In the genomic region with DNA sequence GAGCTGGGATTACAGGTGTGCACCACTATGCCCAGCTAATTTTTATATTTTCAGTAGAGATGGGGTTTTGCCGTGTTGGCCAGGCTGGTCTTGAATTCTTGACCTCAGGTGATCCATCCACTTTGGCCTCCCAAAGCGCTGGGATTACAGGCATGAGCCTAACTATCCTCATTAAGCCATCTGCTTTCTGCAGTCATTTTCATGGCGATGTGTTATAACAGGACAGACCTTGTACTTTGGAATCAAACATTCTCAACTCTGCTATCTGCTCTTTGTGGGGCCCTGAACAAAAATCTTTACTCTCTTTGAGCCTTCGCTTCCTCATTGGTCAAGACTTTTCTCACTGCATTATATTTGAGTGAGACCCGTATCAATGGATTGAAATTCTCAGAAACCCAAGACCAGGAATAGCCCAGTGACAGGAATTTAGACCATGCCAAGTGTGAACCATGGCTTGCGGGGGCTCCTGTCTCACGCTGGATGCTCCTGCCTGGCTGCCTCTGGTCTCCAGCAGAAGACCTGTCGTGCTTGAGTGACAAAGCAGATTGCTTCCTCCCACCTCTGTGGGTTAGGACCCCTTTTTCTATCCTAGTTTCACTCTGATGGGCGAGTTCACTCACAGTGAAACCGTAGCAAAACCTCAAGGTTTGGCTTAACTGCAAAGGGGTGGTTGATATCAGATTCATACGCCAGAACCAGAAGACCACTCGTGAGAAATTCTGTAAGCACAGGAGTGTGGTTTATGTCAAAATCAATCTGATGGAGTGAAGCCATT, we compare ENCODE assay signal across 1 cellular context.
TF ChIP-seq lines count a peak whose summit lies in the region.

No MANE protein-coding gene starts in this region.

TF ChIP-seq in HepG2, 621 proteins besides CTCF, POLR2A, EP300 and RAD21 (continued from another document and continues in another):
- TF ChIP-seq, protein P1, sequence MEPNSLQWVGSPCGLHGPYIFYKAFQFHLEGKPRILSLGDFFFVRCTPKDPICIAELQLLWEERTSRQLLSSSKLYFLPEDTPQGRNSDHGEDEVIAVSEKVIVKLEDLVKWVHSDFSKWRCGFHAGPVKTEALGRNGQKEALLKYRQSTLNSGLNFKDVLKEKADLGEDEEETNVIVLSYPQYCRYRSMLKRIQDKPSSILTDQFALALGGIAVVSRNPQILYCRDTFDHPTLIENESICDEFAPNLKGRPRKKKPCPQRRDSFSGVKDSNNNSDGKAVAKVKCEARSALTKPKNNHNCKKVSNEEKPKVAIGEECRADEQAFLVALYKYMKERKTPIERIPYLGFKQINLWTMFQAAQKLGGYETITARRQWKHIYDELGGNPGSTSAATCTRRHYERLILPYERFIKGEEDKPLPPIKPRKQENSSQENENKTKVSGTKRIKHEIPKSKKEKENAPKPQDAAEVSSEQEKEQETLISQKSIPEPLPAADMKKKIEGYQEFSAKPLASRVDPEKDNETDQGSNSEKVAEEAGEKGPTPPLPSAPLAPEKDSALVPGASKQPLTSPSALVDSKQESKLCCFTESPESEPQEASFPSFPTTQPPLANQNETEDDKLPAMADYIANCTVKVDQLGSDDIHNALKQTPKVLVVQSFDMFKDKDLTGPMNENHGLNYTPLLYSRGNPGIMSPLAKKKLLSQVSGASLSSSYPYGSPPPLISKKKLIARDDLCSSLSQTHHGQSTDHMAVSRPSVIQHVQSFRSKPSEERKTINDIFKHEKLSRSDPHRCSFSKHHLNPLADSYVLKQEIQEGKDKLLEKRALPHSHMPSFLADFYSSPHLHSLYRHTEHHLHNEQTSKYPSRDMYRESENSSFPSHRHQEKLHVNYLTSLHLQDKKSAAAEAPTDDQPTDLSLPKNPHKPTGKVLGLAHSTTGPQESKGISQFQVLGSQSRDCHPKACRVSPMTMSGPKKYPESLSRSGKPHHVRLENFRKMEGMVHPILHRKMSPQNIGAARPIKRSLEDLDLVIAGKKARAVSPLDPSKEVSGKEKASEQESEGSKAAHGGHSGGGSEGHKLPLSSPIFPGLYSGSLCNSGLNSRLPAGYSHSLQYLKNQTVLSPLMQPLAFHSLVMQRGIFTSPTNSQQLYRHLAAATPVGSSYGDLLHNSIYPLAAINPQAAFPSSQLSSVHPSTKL (CRISPR knock-in tag; IDR thresholded peaks at IDR 0.05) = peak; percentile 88
- TF ChIP-seq HOXA3 (CRISPR knock-in tag; IDR thresholded peaks at IDR 0.05) (no peak), GPN1 (CRISPR knock-in tag; IDR thresholded peaks at IDR 0.05; ENCODE audit: borderline replicate concordance) (no peak), HCFC1 (IDR thresholded peaks at IDR 0.05; ENCODE audit: low read depth, low read length) (no peak), NR2F6 (IDR thresholded peaks at IDR 0.05) (no peak), NR2F6 (CRISPR knock-in tag; IDR thresholded peaks at IDR 0.05) (peak; percentile 20; the same call in 1 of the 2 replicates), ZNF430 (CRISPR knock-in tag; IDR thresholded peaks at IDR 0.05) (no peak), ZNF446 (CRISPR knock-in tag; IDR thresholded peaks at IDR 0.05) (no peak), MAFK (conservative IDR thresholded peaks at IDR 0.05 in 1 of 2, IDR thresholded peaks at IDR 0.05 in 1 of 2; ENCODE audit: low read length in 2 of 2) (no peak), NFRKB (IDR thresholded peaks at IDR 0.05) (no peak), SATB2 (CRISPR knock-in tag; IDR thresholded peaks at IDR 0.05) (no peak), ZFP41 (CRISPR knock-in tag; IDR thresholded peaks at IDR 0.05; ENCODE audit: borderline replicate concordance) (no peak), RBAK (CRISPR knock-in tag; IDR thresholded peaks at IDR 0.05) (no peak), ZFP62 (CRISPR knock-in tag; IDR thresholded peaks at IDR 0.05) (no peak), KLF11 (CRISPR knock-in tag; IDR thresholded peaks at IDR 0.05) (no peak), SP140L (CRISPR knock-in tag; IDR thresholded peaks at IDR 0.05; ENCODE audit: borderline replicate concordance) (peak; percentile 49; the same call in 1 of the 2 replicates), U2AF1 (optimal IDR thresholded peaks at IDR 0.05; ENCODE audit: low read depth, low read length) (no peak), TARDBP (CRISPR knock-in tag; IDR thresholded peaks at IDR 0.05) (no peak), AGO2 (optimal IDR thresholded peaks at IDR 0.05; ENCODE audit: low read depth, low read length) (no peak), MEIS1 (CRISPR knock-in tag; IDR thresholded peaks at IDR 0.05; ENCODE audit: borderline replicate concordance) (no peak), ZNF572 (CRISPR knock-in tag; IDR thresholded peaks at IDR 0.05) (no peak), SAFB2 (CRISPR knock-in tag; IDR thresholded peaks at IDR 0.05; ENCODE audit: borderline replicate concordance, low read depth) (no peak)
- TF ChIP-seq, protein P2, sequence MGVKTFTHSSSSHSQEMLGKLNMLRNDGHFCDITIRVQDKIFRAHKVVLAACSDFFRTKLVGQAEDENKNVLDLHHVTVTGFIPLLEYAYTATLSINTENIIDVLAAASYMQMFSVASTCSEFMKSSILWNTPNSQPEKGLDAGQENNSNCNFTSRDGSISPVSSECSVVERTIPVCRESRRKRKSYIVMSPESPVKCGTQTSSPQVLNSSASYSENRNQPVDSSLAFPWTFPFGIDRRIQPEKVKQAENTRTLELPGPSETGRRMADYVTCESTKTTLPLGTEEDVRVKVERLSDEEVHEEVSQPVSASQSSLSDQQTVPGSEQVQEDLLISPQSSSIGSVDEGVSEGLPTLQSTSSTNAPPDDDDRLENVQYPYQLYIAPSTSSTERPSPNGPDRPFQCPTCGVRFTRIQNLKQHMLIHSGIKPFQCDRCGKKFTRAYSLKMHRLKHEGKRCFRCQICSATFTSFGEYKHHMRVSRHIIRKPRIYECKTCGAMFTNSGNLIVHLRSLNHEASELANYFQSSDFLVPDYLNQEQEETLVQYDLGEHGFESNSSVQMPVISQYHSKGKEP (CRISPR knock-in tag; IDR thresholded peaks at IDR 0.05) = no peak
- TF ChIP-seq, protein P3, sequence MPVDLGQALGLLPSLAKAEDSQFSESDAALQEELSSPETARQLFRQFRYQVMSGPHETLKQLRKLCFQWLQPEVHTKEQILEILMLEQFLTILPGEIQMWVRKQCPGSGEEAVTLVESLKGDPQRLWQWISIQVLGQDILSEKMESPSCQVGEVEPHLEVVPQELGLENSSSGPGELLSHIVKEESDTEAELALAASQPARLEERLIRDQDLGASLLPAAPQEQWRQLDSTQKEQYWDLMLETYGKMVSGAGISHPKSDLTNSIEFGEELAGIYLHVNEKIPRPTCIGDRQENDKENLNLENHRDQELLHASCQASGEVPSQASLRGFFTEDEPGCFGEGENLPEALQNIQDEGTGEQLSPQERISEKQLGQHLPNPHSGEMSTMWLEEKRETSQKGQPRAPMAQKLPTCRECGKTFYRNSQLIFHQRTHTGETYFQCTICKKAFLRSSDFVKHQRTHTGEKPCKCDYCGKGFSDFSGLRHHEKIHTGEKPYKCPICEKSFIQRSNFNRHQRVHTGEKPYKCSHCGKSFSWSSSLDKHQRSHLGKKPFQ (CRISPR knock-in tag; IDR thresholded peaks at IDR 0.05; ENCODE audit: insufficient replicate concordance) = no peak
- TF ChIP-seq, protein P4, sequence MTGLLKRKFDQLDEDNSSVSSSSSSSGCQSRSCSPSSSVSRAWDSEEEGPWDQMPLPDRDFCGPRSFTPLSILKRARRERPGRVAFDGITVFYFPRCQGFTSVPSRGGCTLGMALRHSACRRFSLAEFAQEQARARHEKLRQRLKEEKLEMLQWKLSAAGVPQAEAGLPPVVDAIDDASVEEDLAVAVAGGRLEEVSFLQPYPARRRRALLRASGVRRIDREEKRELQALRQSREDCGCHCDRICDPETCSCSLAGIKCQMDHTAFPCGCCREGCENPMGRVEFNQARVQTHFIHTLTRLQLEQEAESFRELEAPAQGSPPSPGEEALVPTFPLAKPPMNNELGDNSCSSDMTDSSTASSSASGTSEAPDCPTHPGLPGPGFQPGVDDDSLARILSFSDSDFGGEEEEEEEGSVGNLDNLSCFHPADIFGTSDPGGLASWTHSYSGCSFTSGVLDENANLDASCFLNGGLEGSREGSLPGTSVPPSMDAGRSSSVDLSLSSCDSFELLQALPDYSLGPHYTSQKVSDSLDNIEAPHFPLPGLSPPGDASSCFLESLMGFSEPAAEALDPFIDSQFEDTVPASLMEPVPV (CRISPR knock-in tag; IDR thresholded peaks at IDR 0.05) = no peak
- TF ChIP-seq, protein P5, sequence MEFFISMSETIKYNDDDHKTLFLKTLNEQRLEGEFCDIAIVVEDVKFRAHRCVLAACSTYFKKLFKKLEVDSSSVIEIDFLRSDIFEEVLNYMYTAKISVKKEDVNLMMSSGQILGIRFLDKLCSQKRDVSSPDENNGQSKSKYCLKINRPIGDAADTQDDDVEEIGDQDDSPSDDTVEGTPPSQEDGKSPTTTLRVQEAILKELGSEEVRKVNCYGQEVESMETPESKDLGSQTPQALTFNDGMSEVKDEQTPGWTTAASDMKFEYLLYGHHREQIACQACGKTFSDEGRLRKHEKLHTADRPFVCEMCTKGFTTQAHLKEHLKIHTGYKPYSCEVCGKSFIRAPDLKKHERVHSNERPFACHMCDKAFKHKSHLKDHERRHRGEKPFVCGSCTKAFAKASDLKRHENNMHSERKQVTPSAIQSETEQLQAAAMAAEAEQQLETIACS (CRISPR knock-in tag; IDR thresholded peaks at IDR 0.05) = no peak
- TF ChIP-seq, protein P6, sequence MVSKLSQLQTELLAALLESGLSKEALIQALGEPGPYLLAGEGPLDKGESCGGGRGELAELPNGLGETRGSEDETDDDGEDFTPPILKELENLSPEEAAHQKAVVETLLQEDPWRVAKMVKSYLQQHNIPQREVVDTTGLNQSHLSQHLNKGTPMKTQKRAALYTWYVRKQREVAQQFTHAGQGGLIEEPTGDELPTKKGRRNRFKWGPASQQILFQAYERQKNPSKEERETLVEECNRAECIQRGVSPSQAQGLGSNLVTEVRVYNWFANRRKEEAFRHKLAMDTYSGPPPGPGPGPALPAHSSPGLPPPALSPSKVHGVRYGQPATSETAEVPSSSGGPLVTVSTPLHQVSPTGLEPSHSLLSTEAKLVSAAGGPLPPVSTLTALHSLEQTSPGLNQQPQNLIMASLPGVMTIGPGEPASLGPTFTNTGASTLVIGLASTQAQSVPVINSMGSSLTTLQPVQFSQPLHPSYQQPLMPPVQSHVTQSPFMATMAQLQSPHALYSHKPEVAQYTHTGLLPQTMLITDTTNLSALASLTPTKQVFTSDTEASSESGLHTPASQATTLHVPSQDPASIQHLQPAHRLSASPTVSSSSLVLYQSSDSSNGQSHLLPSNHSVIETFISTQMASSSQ (IDR thresholded peaks at IDR 0.05; ENCODE audit: low read depth) = no peak
- TF ChIP-seq, protein P6 (CRISPR knock-in tag; IDR thresholded peaks at IDR 0.05; ENCODE audit: borderline replicate concordance) = no peak
- TF ChIP-seq, protein P7, sequence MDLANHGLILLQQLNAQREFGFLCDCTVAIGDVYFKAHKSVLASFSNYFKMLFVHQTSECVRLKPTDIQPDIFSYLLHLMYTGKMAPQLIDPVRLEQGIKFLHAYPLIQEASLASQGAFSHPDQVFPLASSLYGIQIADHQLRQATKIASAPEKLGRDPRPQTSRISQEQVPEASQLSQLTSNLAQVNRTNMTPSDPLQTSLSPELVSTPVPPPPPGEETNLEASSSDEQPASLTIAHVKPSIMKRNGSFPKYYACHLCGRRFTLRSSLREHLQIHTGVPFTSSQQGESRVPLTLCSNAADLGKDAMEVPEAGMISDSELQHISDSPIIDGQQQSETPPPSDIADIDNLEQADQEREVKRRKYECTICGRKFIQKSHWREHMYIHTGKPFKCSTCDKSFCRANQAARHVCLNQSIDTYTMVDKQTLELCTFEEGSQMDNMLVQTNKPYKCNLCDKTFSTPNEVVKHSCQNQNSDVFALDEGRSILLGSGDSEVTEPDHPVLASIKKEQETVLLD (CRISPR knock-in tag; IDR thresholded peaks at IDR 0.05; ENCODE audit: low read depth) = no peak
- TF ChIP-seq, protein P8, sequence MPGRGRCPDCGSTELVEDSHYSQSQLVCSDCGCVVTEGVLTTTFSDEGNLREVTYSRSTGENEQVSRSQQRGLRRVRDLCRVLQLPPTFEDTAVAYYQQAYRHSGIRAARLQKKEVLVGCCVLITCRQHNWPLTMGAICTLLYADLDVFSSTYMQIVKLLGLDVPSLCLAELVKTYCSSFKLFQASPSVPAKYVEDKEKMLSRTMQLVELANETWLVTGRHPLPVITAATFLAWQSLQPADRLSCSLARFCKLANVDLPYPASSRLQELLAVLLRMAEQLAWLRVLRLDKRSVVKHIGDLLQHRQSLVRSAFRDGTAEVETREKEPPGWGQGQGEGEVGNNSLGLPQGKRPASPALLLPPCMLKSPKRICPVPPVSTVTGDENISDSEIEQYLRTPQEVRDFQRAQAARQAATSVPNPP (CRISPR knock-in tag; IDR thresholded peaks at IDR 0.05) = no peak
- TF ChIP-seq, protein P9, sequence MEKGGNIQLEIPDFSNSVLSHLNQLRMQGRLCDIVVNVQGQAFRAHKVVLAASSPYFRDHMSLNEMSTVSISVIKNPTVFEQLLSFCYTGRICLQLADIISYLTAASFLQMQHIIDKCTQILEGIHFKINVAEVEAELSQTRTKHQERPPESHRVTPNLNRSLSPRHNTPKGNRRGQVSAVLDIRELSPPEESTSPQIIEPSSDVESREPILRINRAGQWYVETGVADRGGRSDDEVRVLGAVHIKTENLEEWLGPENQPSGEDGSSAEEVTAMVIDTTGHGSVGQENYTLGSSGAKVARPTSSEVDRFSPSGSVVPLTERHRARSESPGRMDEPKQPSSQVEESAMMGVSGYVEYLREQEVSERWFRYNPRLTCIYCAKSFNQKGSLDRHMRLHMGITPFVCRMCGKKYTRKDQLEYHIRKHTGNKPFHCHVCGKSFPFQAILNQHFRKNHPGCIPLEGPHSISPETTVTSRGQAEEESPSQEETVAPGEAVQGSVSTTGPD (CRISPR knock-in tag; IDR thresholded peaks at IDR 0.05) = no peak
- TF ChIP-seq, protein P10, sequence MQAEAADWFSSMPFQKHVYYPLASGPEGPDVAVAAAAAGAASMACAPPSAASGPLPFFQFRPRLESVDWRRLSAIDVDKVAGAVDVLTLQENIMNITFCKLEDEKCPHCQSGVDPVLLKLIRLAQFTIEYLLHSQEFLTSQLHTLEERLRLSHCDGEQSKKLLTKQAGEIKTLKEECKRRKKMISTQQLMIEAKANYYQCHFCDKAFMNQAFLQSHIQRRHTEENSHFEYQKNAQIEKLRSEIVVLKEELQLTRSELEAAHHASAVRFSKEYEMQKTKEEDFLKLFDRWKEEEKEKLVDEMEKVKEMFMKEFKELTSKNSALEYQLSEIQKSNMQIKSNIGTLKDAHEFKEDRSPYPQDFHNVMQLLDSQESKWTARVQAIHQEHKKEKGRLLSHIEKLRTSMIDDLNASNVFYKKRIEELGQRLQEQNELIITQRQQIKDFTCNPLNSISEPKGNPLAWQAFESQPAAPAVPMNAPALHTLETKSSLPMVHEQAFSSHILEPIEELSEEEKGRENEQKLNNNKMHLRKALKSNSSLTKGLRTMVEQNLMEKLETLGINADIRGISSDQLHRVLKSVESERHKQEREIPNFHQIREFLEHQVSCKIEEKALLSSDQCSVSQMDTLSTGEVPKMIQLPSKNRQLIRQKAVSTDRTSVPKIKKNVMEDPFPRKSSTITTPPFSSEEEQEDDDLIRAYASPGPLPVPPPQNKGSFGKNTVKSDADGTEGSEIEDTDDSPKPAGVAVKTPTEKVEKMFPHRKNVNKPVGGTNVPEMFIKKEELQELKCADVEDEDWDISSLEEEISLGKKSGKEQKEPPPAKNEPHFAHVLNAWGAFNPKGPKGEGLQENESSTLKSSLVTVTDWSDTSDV (CRISPR knock-in tag; IDR thresholded peaks at IDR 0.05) = no peak
